In genomic region chr5:111859031-111859430, GRCh38 we compare ENCODE assay signal across 22 cellular contexts.
DNase-seq lines count a peak whose midpoint lies in the region; ATAC-seq and TF ChIP-seq lines count a peak whose summit lies in the region.
"Had no signal": no experiment of that assay in that cellular context is flagged by ENCODE, and none has a peak within 500 bp of the region (broad histone marks: within the 10 kb centered on the region; RNA-seq: fewer than 3 reads in every experiment).

No MANE protein-coding gene starts in this region.

- TF ChIP-seq CTCF in AG10803 (conservative IDR thresholded peaks at IDR 0.05; ENCODE audit: low read length) (no peak), mesothelial cell of epicardium (IDR thresholded peaks at IDR 0.05; ENCODE audit: unreplicated experiment) (no peak), lower lobe of right lung (IDR thresholded peaks at IDR 0.05) (no peak)

- ATAC-seq in lower lobe of right lung = no peak
- ATAC-seq: naive thymus-derived CD8-positive, alpha-beta T cell; stimulated activated naive CD8-positive, alpha-beta T cell treated with anti-CD3 and anti-CD28 coated beads, Interleukin-15, Interleukin-2, amounts not matched to agents 100 U/mL and 50 U/mL, for 24 hours had no signal

- H3K27me3 ChIP-seq in lower lobe of right lung (ENCODE audit: low read depth) = no peaks in the 10 kb centered on the region
- H3K27me3 ChIP-seq: upper lobe of left lung had no signal

- no peaks in the 10 kb centered on the region for H3K4me1 ChIP-seq in lower lobe of right lung

- H3K27ac ChIP-seq in lower lobe of right lung (no peak overlapping the region), substantia nigra (ENCODE audit: low read depth, low read length, poor library complexity, severe bottlenecking) (no peak overlapping the region)
- H3K27ac ChIP-seq: upper lobe of left lung had no signal

- no peak overlapping the region for H3K4me3 ChIP-seq in AG10803 (ENCODE audit: low read length)
- H3K4me3 ChIP-seq in lower lobe of right lung = no peak overlapping the region
- H3K4me3 ChIP-seq: upper lobe of left lung had no signal

- peak; percentile 25 for DNase-seq in AG10803 (ENCODE audit: low read depth)
- peak; percentile 59 for DNase-seq in NCI-H226
- DNase-seq in fibroblast of peridontal ligament (ENCODE audit: extremely low read depth) = peak; percentile 76
- no peak for DNase-seq in mesothelial cell of epicardium (ENCODE audit: low spot score in 2 of 2, unreplicated experiment in 2 of 2)
- DNase-seq in lower lobe of right lung = no peak
- no peak for DNase-seq in immature natural killer cell
- DNase-seq in substantia nigra (lab: John Stamatoyannopoulos, UW) = no peak
- DNase-seq in activated CD4-positive, alpha-beta T cell treated with anti-CD3 and anti-CD28 coated beads for 1 hour = no peak
- DNase-seq: ACHN; activated CD4-positive, alpha-beta T cell treated with anti-CD3 and anti-CD28 coated beads, Interleukin-2, amount 10 ng/mL, durations not matched to agents 24 days and 14 days; activated CD8-positive, alpha-beta memory T cell treated with anti-CD3 and anti-CD28 coated beads, Interleukin-2, amount 50 U/mL, for 4 hours; activated effector memory CD4-positive, alpha-beta T cell treated with anti-CD3 and anti-CD28 coated beads, Interleukin-2, amount 50 U/mL, for 16 hours; CD4-positive, alpha-beta memory T cell; cortex of kidney; DMS79 treated with DMSO at 0.1 percent for 48 hours; mesenchymal stem cell; naive thymus-derived CD8-positive, alpha-beta T cell; NCI-H1436 treated with DMSO at 0.1 percent for 48 hours; NCI-H446; RPMI8226; stimulated activated naive CD8-positive, alpha-beta T cell treated with anti-CD3 and anti-CD28 coated beads, Interleukin-15, Interleukin-2, amounts not matched to agents 100 U/mL and 50 U/mL, for 24 hours; upper lobe of left lung had no signal

- H3K4me1 Mint-ChIP-seq in mesothelial cell of epicardium (peaks cover 39% of the 10 kb centered on the region), immature natural killer cell (peaks cover 2 to 3% of the 10 kb centered on the region in 2 donors)
- H3K4me1 Mint-ChIP-seq: activated CD4-positive, alpha-beta T cell treated with anti-CD3 and anti-CD28 coated beads, Interleukin-2, amount 10 ng/mL, durations not matched to agents 24 days and 14 days; CD4-positive, alpha-beta memory T cell had no signal

- H3K27ac Mint-ChIP-seq in mesothelial cell of epicardium = peak overlapping the region; percentile 54
- no peak overlapping the region for H3K27ac Mint-ChIP-seq in immature natural killer cell
- H3K27ac Mint-ChIP-seq: activated CD4-positive, alpha-beta T cell treated with anti-CD3 and anti-CD28 coated beads, Interleukin-2, amount 10 ng/mL, durations not matched to agents 24 days and 14 days; CD4-positive, alpha-beta memory T cell; naive thymus-derived CD8-positive, alpha-beta T cell had no signal

- H3K36me3 Mint-ChIP-seq in mesothelial cell of epicardium = no peaks in the 10 kb centered on the region
- peaks cover 0 to 3% (median 0%) of the 10 kb centered on the region in 3 donors for H3K36me3 Mint-ChIP-seq in immature natural killer cell
- H3K36me3 Mint-ChIP-seq: CD4-positive, alpha-beta memory T cell; naive thymus-derived CD8-positive, alpha-beta T cell had no signal

- H3K9me3 Mint-ChIP-seq in mesothelial cell of epicardium (peaks cover 4% of the 10 kb centered on the region), immature natural killer cell (peaks cover 0 to 3% (median 0%) of the 10 kb centered on the region in 6 donors)
- H3K9me3 Mint-ChIP-seq: activated CD4-positive, alpha-beta T cell treated with anti-CD3 and anti-CD28 coated beads, Interleukin-2, amount 10 ng/mL, durations not matched to agents 24 days and 14 days had no signal

- H3K27me3 Mint-ChIP-seq in mesothelial cell of epicardium (ENCODE audit: low read depth) = no peaks in the 10 kb centered on the region
- H3K27me3 Mint-ChIP-seq in immature natural killer cell (ENCODE audit: low read depth in 3 of 3) = peaks cover 0 to 3% (median 2%) of the 10 kb centered on the region in 3 donors

- intact Hi-C loops in lower lobe of right lung (cut with DNase I) = no loop called here

- no peaks in the 10 kb centered on the region for H3K36me3 ChIP-seq in lower lobe of right lung
- H3K36me3 ChIP-seq: upper lobe of left lung had no signal

- no peaks in the 10 kb centered on the region for H3K9me3 ChIP-seq in lower lobe of right lung
- H3K9me3 ChIP-seq: upper lobe of left lung had no signal

- no peak overlapping the region for H3K4me3 Mint-ChIP-seq in mesothelial cell of epicardium
- H3K4me3 Mint-ChIP-seq in immature natural killer cell = no peak overlapping the region
- H3K4me3 Mint-ChIP-seq: activated CD4-positive, alpha-beta T cell treated with anti-CD3 and anti-CD28 coated beads, Interleukin-2, amount 10 ng/mL, durations not matched to agents 24 days and 14 days; CD4-positive, alpha-beta memory T cell; naive thymus-derived CD8-positive, alpha-beta T cell had no signal

Comparison
In these comparisons a context has a peak if more than half of its experiments do, and no peak if none do; other contexts are left out.
1. DNase-seq: peak in AG10803 (single experiment), NCI-H226 (single experiment) and fibroblast of peridontal ligament (single experiment); none in mesothelial cell of epicardium (0 of 2), lower lobe of right lung (single experiment), immature natural killer cell (0 of 3), substantia nigra (0 of 49) and activated CD4-positive, alpha-beta T cell treated with anti-CD3 and anti-CD28 coated beads for 1 hour (single experiment).